Comparison of ENCODE assay signal across 20 cellular contexts in the genomic region with DNA sequence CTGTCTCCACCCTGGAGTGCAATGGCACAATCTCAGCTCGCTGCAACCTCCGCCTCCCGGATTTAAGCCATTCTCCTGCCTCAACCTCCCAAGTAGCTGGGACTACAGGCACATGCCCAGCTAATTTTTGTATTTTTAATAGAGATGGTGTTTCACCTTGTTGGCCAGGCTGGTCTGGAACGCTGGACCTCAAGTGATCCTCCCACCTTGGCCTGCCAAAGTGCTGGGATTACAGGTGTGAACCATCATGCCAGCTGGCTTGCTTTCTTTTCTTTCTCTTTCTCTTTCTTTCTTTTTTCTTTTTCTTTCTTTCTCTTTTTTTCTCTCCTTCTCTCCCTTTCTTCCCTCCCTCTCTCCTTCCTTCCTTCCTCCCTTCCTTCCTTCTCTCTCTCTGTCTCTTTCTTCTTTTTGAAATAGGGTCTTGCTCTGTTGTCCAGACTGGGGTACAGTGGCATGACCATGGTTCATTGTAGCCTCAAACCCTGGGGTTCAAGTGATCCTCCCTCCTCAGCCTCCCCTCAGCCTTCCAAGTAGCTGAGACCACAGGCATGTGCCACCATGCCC. TPM values are rescaled to one million over a fixed set of nuclear protein-coding genes. Genes with fewer than 3 reads are reported as not detected.
DNase-seq lines count a peak whose midpoint lies in the region; ATAC-seq and TF ChIP-seq lines count a peak whose summit lies in the region.
"Had no signal": no experiment of that assay in that cellular context is flagged by ENCODE, and none has a peak within 500 bp of the region (broad histone marks: within the 10 kb centered on the region; RNA-seq: fewer than 3 reads in every experiment).

No MANE protein-coding gene starts in this region.

- in situ Hi-C loops in HAP-1 (cut with MboI; ENCODE audit: low sequenced_read_pairs), result no loop called here

- no peaks in the 10 kb centered on the region for H3K4me1 ChIP-seq in HEK293 (ENCODE audit: control insufficient read depth, insufficient read depth, low read length)
- H3K4me1 ChIP-seq in thyroid gland, result peaks cover 29 to 50% of the 10 kb centered on the region in 2 donors
- peaks cover 4% of the 10 kb centered on the region; the same call in 1 of the 2 replicates for H3K4me1 ChIP-seq in HAP-1

- POLR2A ChIA-PET in HEK293 (lab: Yijun Ruan, JAX) (no interaction called here), activated B cell treated with CpG ODN at 0.5 μM for 24 hours (lab: Charles Lee) (no interaction called here)

- intact Hi-C loops in activated B cell treated with CpG ODN at 0.5 μM for 24 hours (cut with micrococcal nuclease), result no loop called here
- intact Hi-C loops in thyroid gland (cut with DNase I), result loop anchor here (5.0 kb wide), 1 partner anchor 94 kb away; no protein-coding TSS in a partner anchor
- intact Hi-C loops in posterior vena cava (cut with DNase I), result no loop called here

- no peaks in the 10 kb centered on the region for H3K4me1 Mint-ChIP-seq in activated B cell treated with CpG ODN at 0.5 μM for 24 hours
- no peaks in the 10 kb centered on the region for H3K4me1 Mint-ChIP-seq in memory B cell
- H3K4me1 Mint-ChIP-seq: GM23338 had no signal

- peak overlapping the region; percentile 24 for H3K27ac Mint-ChIP-seq in activated B cell treated with CpG ODN at 0.5 μM for 24 hours
- H3K27ac Mint-ChIP-seq in memory B cell, result peak overlapping the region; percentile 74
- H3K27ac Mint-ChIP-seq: GM23338, HFFc6 had no signal

- no peak for TF ChIP-seq POLR2A in thyroid gland (IDR thresholded peaks at IDR 0.05)

- DNase-seq in activated B cell treated with CpG ODN at 0.5 μM for 24 hours, result no peak
- no peak for DNase-seq in memory B cell (ENCODE audit: low spot score in 2 of 2)
- peak; percentile 51 to 55 for DNase-seq in thyroid gland
- no peak for DNase-seq in posterior vena cava (ENCODE audit: low spot score)
- no peak for DNase-seq in HAP-1 (ENCODE audit: low spot score in 2 of 2)
- DNase-seq in OCI-M1 (lab: John Stamatoyannopoulos, UW), result no peak
- DNase-seq: DMS79 treated with DMSO at 0.1 percent for 48 hours, GDM1, HFFc6, KG1, NCI-H1092, NCI-H2107, NCI-H345, NCI-H69, PC-3 had no signal

- H3K4me3 ChIP-seq in HEK293 (ENCODE audit: low read depth, low read length) (no peak overlapping the region), thyroid gland (replicated peaks in 1 of 3) (no peak overlapping the region), HAP-1 (no peak overlapping the region)
- H3K4me3 ChIP-seq: BLaER1, GM23338, SK-N-MC had no signal

- CTCF ChIA-PET in HEK293 (lab: Yijun Ruan, JAX), result interaction anchor here (0.6 kb wide), 1 partner anchor 155 kb away, joined by 3 read pairs; no protein-coding TSS in a partner anchor
- CTCF ChIA-PET in activated B cell treated with CpG ODN at 0.5 μM for 24 hours (lab: Charles Lee), result interaction anchor here (1.6 kb wide), 1 partner anchor 96 kb away, joined by 4 read pairs; no protein-coding TSS in a partner anchor

- H3K9me3 ChIP-seq in HEK293 (ENCODE audit: control insufficient read depth, insufficient read depth, low read depth, low read length) (no peaks in the 10 kb centered on the region), thyroid gland (no peaks in the 10 kb centered on the region), HAP-1 (no peaks in the 10 kb centered on the region)

- H3K4me3 Mint-ChIP-seq in activated B cell treated with CpG ODN at 0.5 μM for 24 hours (no peak overlapping the region), memory B cell (no peak overlapping the region)
- H3K4me3 Mint-ChIP-seq: GM23338, HFFc6 had no signal

- WGBS in thyroid gland, 2 donors, result 56 to 67% methylated on average over 4 of the region's 4 CpGs

- no peak for TF ChIP-seq CTCF in HEK293 (tag by site-specific recombination; IDR thresholded peaks at IDR 0.05)
- TF ChIP-seq CTCF in activated B cell treated with CpG ODN at 0.5 μM for 24 hours (IDR thresholded peaks at IDR 0.05), result no peak
- no peak for TF ChIP-seq CTCF in thyroid gland (IDR thresholded peaks at IDR 0.05)

- no peaks in the 10 kb centered on the region for H3K27me3 ChIP-seq in thyroid gland
- H3K27me3 ChIP-seq in HAP-1 (ENCODE audit: low read depth), result 0 out of 2 replicates have a peak, but pooled peaks cover 5% of the 10 kb centered on the region
- H3K27me3 ChIP-seq: BLaER1 had no signal

- ATAC-seq in activated B cell treated with CpG ODN at 0.5 μM for 24 hours (ENCODE audit: low read depth) (no peak), memory B cell (ENCODE audit: low read depth) (no peak)
- ATAC-seq: GM23338, PC-3 had no signal

- H3K9me3 Mint-ChIP-seq in activated B cell treated with CpG ODN at 0.5 μM for 24 hours (no peaks in the 10 kb centered on the region), memory B cell (peaks cover 6% of the 10 kb centered on the region)
- H3K9me3 Mint-ChIP-seq: HFFc6 had no signal

- H3K36me3 ChIP-seq in HEK293 (ENCODE audit: control insufficient read depth in 2 of 2, insufficient read depth in 1 of 2, low read length in 2 of 2), result no peaks in the 10 kb centered on the region
- no peaks in the 10 kb centered on the region for H3K36me3 ChIP-seq in thyroid gland
- no peaks in the 10 kb centered on the region for H3K36me3 ChIP-seq in HAP-1 (replicated peaks)
- H3K36me3 ChIP-seq: BLaER1 had no signal

- H3K27me3 Mint-ChIP-seq in activated B cell treated with CpG ODN at 0.5 μM for 24 hours (peaks cover 8% of the 10 kb centered on the region), memory B cell (peaks cover 6% of the 10 kb centered on the region)

- H3K27ac ChIP-seq in HEK293 (ENCODE audit: extremely low read depth, low read depth, low read length), result no peak overlapping the region
- peak overlapping the region in 2 of 3 donors; percentile 24 to 26 for H3K27ac ChIP-seq in thyroid gland
- H3K27ac ChIP-seq: BLaER1, HL-60, SK-N-MC had no signal

- H3K36me3 Mint-ChIP-seq in activated B cell treated with CpG ODN at 0.5 μM for 24 hours (ENCODE audit: low read depth), result no peaks in the 10 kb centered on the region
- no peaks in the 10 kb centered on the region for H3K36me3 Mint-ChIP-seq in memory B cell

TF ChIP-seq in HEK293, 187 proteins besides CTCF, POLR2A, EP300 and RAD21:
- TF ChIP-seq ZNF366 (tag by site-specific recombination; conservative IDR thresholded peaks at IDR 0.05) (peak; percentile 95), ZNF18 (tag by site-specific recombination; IDR thresholded peaks at IDR 0.05) (0 out of 2 replicates have a peak, but pooled peaks have one; percentile 49), PRDM1 (tag by site-specific recombination; IDR thresholded peaks at IDR 0.05) (peak; percentile 96), ZNF621 (tag by site-specific recombination; IDR thresholded peaks at IDR 0.05) (no peak), ZNF121 (tag by site-specific recombination; IDR thresholded peaks at IDR 0.05) (peak; percentile 76), ZNF302 (tag by site-specific recombination; IDR thresholded peaks at IDR 0.05; ENCODE audit: low read depth) (no peak), ZNF112 (tag by site-specific recombination; IDR thresholded peaks at IDR 0.05) (no peak), SCRT1 (tag by site-specific recombination; IDR thresholded peaks at IDR 0.05; ENCODE audit: borderline replicate concordance) (no peak)
- TF ChIP-seq, protein P1, sequence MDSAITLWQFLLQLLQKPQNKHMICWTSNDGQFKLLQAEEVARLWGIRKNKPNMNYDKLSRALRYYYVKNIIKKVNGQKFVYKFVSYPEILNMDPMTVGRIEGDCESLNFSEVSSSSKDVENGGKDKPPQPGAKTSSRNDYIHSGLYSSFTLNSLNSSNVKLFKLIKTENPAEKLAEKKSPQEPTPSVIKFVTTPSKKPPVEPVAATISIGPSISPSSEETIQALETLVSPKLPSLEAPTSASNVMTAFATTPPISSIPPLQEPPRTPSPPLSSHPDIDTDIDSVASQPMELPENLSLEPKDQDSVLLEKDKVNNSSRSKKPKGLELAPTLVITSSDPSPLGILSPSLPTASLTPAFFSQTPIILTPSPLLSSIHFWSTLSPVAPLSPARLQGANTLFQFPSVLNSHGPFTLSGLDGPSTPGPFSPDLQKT (IDR thresholded peaks at IDR 0.05; ENCODE audit: borderline replicate concordance, low read depth, low read length), result no peak

RNA-seq across cellular contexts. Expression of gene NFIC, which starts 33.3 kb away (rescaled TPM):
- 17.3 and 18.8 TPM in 2 replicates for total RNA-seq in activated B cell treated with CpG ODN at 0.5 μM for 24 hours
- 100 to 1,000 TPM in 3 of 4 donors, 10 to 100 TPM in 1; 76.2 to 183 (median 132) TPM for total RNA-seq in thyroid gland
- 100 to 1,000 TPM; 196 to 223 TPM for total RNA-seq in posterior vena cava

Comparison
In these comparisons a context has a peak if more than half of its experiments do, and no peak if none do; other contexts are left out.
1. DNase-seq: peak in thyroid gland (2 of 2); none in activated B cell treated with CpG ODN at 0.5 μM for 24 hours (single experiment), memory B cell (0 of 2), posterior vena cava (single experiment), HAP-1 (0 of 2) and OCI-M1 (single experiment).